In genomic region chr3:52682016-52682415, GRCh38 we compare ENCODE assay signal across 9 cellular contexts. TPM values are rescaled to one million over a fixed set of nuclear protein-coding genes. Genes with fewer than 3 reads are reported as not detected.
DNase-seq lines count a peak whose midpoint lies in the region; ATAC-seq, FAIRE-seq and TF ChIP-seq lines count a peak whose summit lies in the region.
"Had no signal": no experiment of that assay in that cellular context is flagged by ENCODE, and none has a peak within 500 bp of the region (broad histone marks: within the 10 kb centered on the region; RNA-seq: fewer than 3 reads in every experiment).

No MANE protein-coding gene starts in this region.

- H3K4me1 ChIP-seq in RWPE2 (ENCODE audit: insufficient read depth, poor library complexity, severe bottlenecking) (peaks cover 11% of the 10 kb centered on the region), endothelial cell of umbilical vein (ENCODE audit: control insufficient read depth, extremely low read depth, insufficient read depth, low read length) (peaks cover 9% of the 10 kb centered on the region)

- no peaks in the 10 kb centered on the region for H3K27me3 Mint-ChIP-seq in nephron progenitor cell (ENCODE audit: low read depth, poor library complexity)

- no peak overlapping the region for H3K9ac ChIP-seq in endothelial cell of umbilical vein (replicated peaks; ENCODE audit: extremely low read depth, insufficient read depth, low read length)

- H3K9me3 Mint-ChIP-seq in nephron progenitor cell, result no peaks in the 10 kb centered on the region

- no peaks in the 10 kb centered on the region for H3K9me1 ChIP-seq in endothelial cell of umbilical vein (replicated peaks; ENCODE audit: control insufficient read depth, extremely low read depth, insufficient read depth, low read length)

- TF ChIP-seq POLR2A in endothelial cell of umbilical vein (IDR thresholded peaks at IDR 0.05; ENCODE audit: low read depth, low read length), result no peak

- H3K27me3 ChIP-seq in RWPE2 (ENCODE audit: insufficient read depth, poor library complexity, severe bottlenecking) (no peaks in the 10 kb centered on the region), endothelial cell of umbilical vein (ENCODE audit: control insufficient read depth in 2 of 2, insufficient read depth in 2 of 2, low read length in 2 of 2) (no peaks in the 10 kb centered on the region)

- H2AFZ ChIP-seq in endothelial cell of umbilical vein (ENCODE audit: low read depth, low read length), result no peak overlapping the region

- H3K27ac ChIP-seq in RWPE2 (ENCODE audit: poor library complexity, severe bottlenecking) (peak overlapping the region; percentile 18), endothelial cell of umbilical vein (ENCODE audit: insufficient read depth, low read depth, low read length) (no peak overlapping the region)

- H3K79me2 ChIP-seq in endothelial cell of umbilical vein (ENCODE audit: control insufficient read depth, insufficient read depth, low read length), result peaks cover 67% of the 10 kb centered on the region

- dilution Hi-C loops in endothelial cell of umbilical vein (cut with MboI; ENCODE audit: extremely low pct_ligation_motif_present, low sequenced_read_pairs), result no loop called here

- H3K36me3 Mint-ChIP-seq in nephron progenitor cell (ENCODE audit: low read depth), result peaks cover 41% of the 10 kb centered on the region

- BruUV-seq in endothelial cell of umbilical vein (replicated peaks; lab: Mats Ljungman, UMichigan), result no TSS peak

- H3K4me3 ChIP-seq in RWPE2 (ENCODE audit: severe bottlenecking) (no peak overlapping the region), endothelial cell of umbilical vein (replicated peaks in 1 of 3; ENCODE audit: insufficient read depth in 1 of 3, low read depth in 1 of 3, low read length in 3 of 3) (no peak overlapping the region)

- peak; percentile 46 for ATAC-seq in RWPE2 (ENCODE audit: low read depth)
- ATAC-seq in HG03432 (IDR thresholded peaks at IDR 0.05; ENCODE audit: unreplicated experiment), result no peak
- no peak for ATAC-seq in GM21825 (IDR thresholded peaks at IDR 0.05; ENCODE audit: unreplicated experiment)

- intact Hi-C loops in endothelial cell of umbilical vein (cut with micrococcal nuclease), result loop anchor here (5.0 to 10.0 kb wide), 2 partner anchors 207 to 255 kb away; no protein-coding TSS in a partner anchor

- peaks cover 2% of the 10 kb centered on the region for H4K20me1 ChIP-seq in endothelial cell of umbilical vein (replicated peaks; ENCODE audit: control insufficient read depth, extremely low read depth, insufficient read depth, low read length)

- DNase-seq in stimulated activated CD4-positive, alpha-beta T cell treated with anti-CD3 and anti-CD28 coated beads, Interleukin-12 subunit alpha, Interleukin-12 subunit beta, amount 100 ng/mL, for 48 hours (ENCODE audit: low read depth in 2 of 3, low spot score in 1 of 3), result peak; percentile 26 to 44 (median 32)
- DNase-seq in stimulated activated CD4-positive, alpha-beta T cell treated with anti-CD3 and anti-CD28 coated beads, Interleukin-12 subunit alpha, Interleukin-12 subunit beta, amount 100 ng/mL, for 4 hours, result no peak
- DNase-seq in RWPE2 (ENCODE audit: low spot score) (no peak), endothelial cell of umbilical vein (ENCODE audit: low read depth, low spot score) (peak; percentile 62), nephron progenitor cell (no peak)
- no peak for DNase-seq in NK-92 treated with Interleukin-12 subunit alpha and Interleukin-12 subunit beta, amount 100 ng/mL, for 24 hours (lab: John Stamatoyannopoulos, UW)

- POLR2A ChIA-PET in endothelial cell of umbilical vein (lab: Charles Lee), result no interaction called here

- H3K27ac Mint-ChIP-seq in nephron progenitor cell, result peak overlapping the region; percentile 36

- H3K36me3 ChIP-seq in RWPE2 (ENCODE audit: low read depth) (peaks cover 54% of the 10 kb centered on the region), endothelial cell of umbilical vein (ENCODE audit: control insufficient read depth in 2 of 2, extremely low read depth in 1 of 2, insufficient read depth in 2 of 2, low read length in 2 of 2) (peaks cover 13 to 17% of the 10 kb centered on the region in 2 experiments)

- peak overlapping the region; percentile 48 for H3K4me3 Mint-ChIP-seq in nephron progenitor cell

- TF ChIP-seq CTCF in RWPE2 (IDR thresholded peaks at IDR 0.05; ENCODE audit: poor library complexity, severe bottlenecking) (peak; percentile 59), endothelial cell of umbilical vein (IDR thresholded peaks at IDR 0.05; ENCODE audit: extremely low read depth in 1 of 2, insufficient read depth in 1 of 2, low read depth in 1 of 2, low read length in 2 of 2) (no peak), nephron progenitor cell (IDR thresholded peaks at IDR 0.05) (no peak)

- no peaks in the 10 kb centered on the region for H3K9me3 ChIP-seq in RWPE2 (ENCODE audit: severe bottlenecking)
- no peaks in the 10 kb centered on the region for H3K9me3 ChIP-seq in endothelial cell of umbilical vein (replicated peaks; ENCODE audit: control insufficient read depth, insufficient read depth, low read length)

- peak; percentile 55 for FAIRE-seq in endothelial cell of umbilical vein (lab: Jason Lieb, UNC)
- FAIRE-seq: frontal cortex had no signal

- H3K4me2 ChIP-seq in endothelial cell of umbilical vein (ENCODE audit: insufficient read depth, low read length), result no peak overlapping the region

- H3K4me1 Mint-ChIP-seq in nephron progenitor cell, result peaks cover 47% of the 10 kb centered on the region

- CTCF ChIA-PET in endothelial cell of umbilical vein (lab: Charles Lee), result interaction anchor here (0.7 to 1.4 kb wide), 4 partner anchors 11 to 270 kb away, joined by 3 read pairs; no protein-coding TSS in a partner anchor

TF ChIP-seq in endothelial cell of umbilical vein, 7 proteins besides CTCF, POLR2A, EP300 and RAD21:
- no peak for TF ChIP-seq JUN (IDR thresholded peaks at IDR 0.05; ENCODE audit: borderline replicate concordance, insufficient read depth, insufficient read length, low read depth)

RNA-seq across cellular contexts. Expression of gene PBRM1, which starts 3.7 kb away (rescaled TPM):
- 77.1 and 87.1 TPM in 2 replicates for total RNA-seq in endothelial cell of umbilical vein
- 18.2 and 26.7 TPM in 2 replicates for polyA plus RNA-seq in endothelial cell of umbilical vein
- 19.5 and 20.7 TPM in 2 replicates for polyA plus RNA-seq in endothelial cell of umbilical vein (2011; cell fraction: cytosol; rRNA removed)
- polyA plus RNA-seq in endothelial cell of umbilical vein (2011; cell fraction: nucleus; rRNA removed), result 46.6 and 54.5 TPM in 2 replicates
- polyA plus RNA-seq in endothelial cell of umbilical vein (2012), result 24.6 and 33.8 TPM in 2 replicates
- polyA minus RNA-seq in endothelial cell of umbilical vein, result 100 and 122 TPM in 2 replicates
- 44.1 TPM for polyA minus RNA-seq in endothelial cell of umbilical vein (2011; cell fraction: cytosol; rRNA and poly(A)+ RNA removed)
- 109 and 195 TPM in 2 replicates for polyA minus RNA-seq in endothelial cell of umbilical vein (2011; cell fraction: nucleus; rRNA and poly(A)+ RNA removed)

RNA-seq across cellular contexts. Expression of gene GNL3, which starts 3.8 kb away (rescaled TPM):
- 109 and 111 TPM in 2 replicates for total RNA-seq in endothelial cell of umbilical vein
- 21.0 and 27.8 TPM in 2 replicates for polyA plus RNA-seq in endothelial cell of umbilical vein
- polyA plus RNA-seq in endothelial cell of umbilical vein (2011; cell fraction: cytosol; rRNA removed), result 45.3 and 47.5 TPM in 2 replicates
- polyA plus RNA-seq in endothelial cell of umbilical vein (2011; cell fraction: nucleus; rRNA removed), result 271 and 291 TPM in 2 replicates
- 90.9 and 109 TPM in 2 replicates for polyA plus RNA-seq in endothelial cell of umbilical vein (2012)
- polyA minus RNA-seq in endothelial cell of umbilical vein, result 38.5 and 53.0 TPM in 2 replicates
- 56.9 TPM for polyA minus RNA-seq in endothelial cell of umbilical vein (2011; cell fraction: cytosol; rRNA and poly(A)+ RNA removed)
- polyA minus RNA-seq in endothelial cell of umbilical vein (2011; cell fraction: nucleus; rRNA and poly(A)+ RNA removed), result 104 and 131 TPM in 2 replicates

RNA-seq across cellular contexts. Expression of gene GLT8D1, which starts 23.6 kb away (rescaled TPM):
- 69.9 and 73.5 TPM in 2 replicates for total RNA-seq in endothelial cell of umbilical vein
- polyA plus RNA-seq in endothelial cell of umbilical vein, result 61.8 and 63.7 TPM in 2 replicates
- polyA plus RNA-seq in endothelial cell of umbilical vein (2011; cell fraction: cytosol; rRNA removed), result 106 and 121 TPM in 2 replicates
- polyA plus RNA-seq in endothelial cell of umbilical vein (2011; cell fraction: nucleus; rRNA removed), result 97.7 and 101 TPM in 2 replicates
- polyA plus RNA-seq in endothelial cell of umbilical vein (2012), result 74.2 and 88.5 TPM in 2 replicates
- 62.0 and 81.6 TPM in 2 replicates for polyA minus RNA-seq in endothelial cell of umbilical vein
- 21.3 TPM for polyA minus RNA-seq in endothelial cell of umbilical vein (2011; cell fraction: cytosol; rRNA and poly(A)+ RNA removed)
- polyA minus RNA-seq in endothelial cell of umbilical vein (2011; cell fraction: nucleus; rRNA and poly(A)+ RNA removed), result 22.2 and 30.9 TPM in 2 replicates

RNA-seq across cellular contexts. Expression of gene SPCS1, which starts 23.9 kb away (rescaled TPM):
- 100 and 107 TPM in 2 replicates for total RNA-seq in endothelial cell of umbilical vein
- polyA plus RNA-seq in endothelial cell of umbilical vein, result 159 and 240 TPM in 2 replicates
- polyA plus RNA-seq in endothelial cell of umbilical vein (2011; cell fraction: cytosol; rRNA removed), result 90.5 and 102 TPM in 2 replicates
- polyA plus RNA-seq in endothelial cell of umbilical vein (2011; cell fraction: nucleus; rRNA removed), result 29.5 and 35.9 TPM in 2 replicates
- polyA plus RNA-seq in endothelial cell of umbilical vein (2012), result 102 and 140 TPM in 2 replicates
- 58.2 and 77.3 TPM in 2 replicates for polyA minus RNA-seq in endothelial cell of umbilical vein
- polyA minus RNA-seq in endothelial cell of umbilical vein (2011; cell fraction: cytosol; rRNA and poly(A)+ RNA removed), result 185 TPM
- 11.6 and 17.8 TPM in 2 replicates for polyA minus RNA-seq in endothelial cell of umbilical vein (2011; cell fraction: nucleus; rRNA and poly(A)+ RNA removed)

Comparison
In these comparisons a context has a peak if more than half of its experiments do, and no peak if none do; other contexts are left out.
1. DNase-seq: peak in stimulated activated CD4-positive, alpha-beta T cell treated with anti-CD3 and anti-CD28 coated beads, Interleukin-12 subunit alpha, Interleukin-12 subunit beta, amount 100 ng/mL, for 48 hours (3 of 3) and endothelial cell of umbilical vein (single experiment); none in stimulated activated CD4-positive, alpha-beta T cell treated with anti-CD3 and anti-CD28 coated beads, Interleukin-12 subunit alpha, Interleukin-12 subunit beta, amount 100 ng/mL, for 4 hours (single experiment), RWPE2 (single experiment), nephron progenitor cell (single experiment) and NK-92 treated with Interleukin-12 subunit alpha and Interleukin-12 subunit beta, amount 100 ng/mL, for 24 hours (single experiment).